In the genomic region with DNA sequence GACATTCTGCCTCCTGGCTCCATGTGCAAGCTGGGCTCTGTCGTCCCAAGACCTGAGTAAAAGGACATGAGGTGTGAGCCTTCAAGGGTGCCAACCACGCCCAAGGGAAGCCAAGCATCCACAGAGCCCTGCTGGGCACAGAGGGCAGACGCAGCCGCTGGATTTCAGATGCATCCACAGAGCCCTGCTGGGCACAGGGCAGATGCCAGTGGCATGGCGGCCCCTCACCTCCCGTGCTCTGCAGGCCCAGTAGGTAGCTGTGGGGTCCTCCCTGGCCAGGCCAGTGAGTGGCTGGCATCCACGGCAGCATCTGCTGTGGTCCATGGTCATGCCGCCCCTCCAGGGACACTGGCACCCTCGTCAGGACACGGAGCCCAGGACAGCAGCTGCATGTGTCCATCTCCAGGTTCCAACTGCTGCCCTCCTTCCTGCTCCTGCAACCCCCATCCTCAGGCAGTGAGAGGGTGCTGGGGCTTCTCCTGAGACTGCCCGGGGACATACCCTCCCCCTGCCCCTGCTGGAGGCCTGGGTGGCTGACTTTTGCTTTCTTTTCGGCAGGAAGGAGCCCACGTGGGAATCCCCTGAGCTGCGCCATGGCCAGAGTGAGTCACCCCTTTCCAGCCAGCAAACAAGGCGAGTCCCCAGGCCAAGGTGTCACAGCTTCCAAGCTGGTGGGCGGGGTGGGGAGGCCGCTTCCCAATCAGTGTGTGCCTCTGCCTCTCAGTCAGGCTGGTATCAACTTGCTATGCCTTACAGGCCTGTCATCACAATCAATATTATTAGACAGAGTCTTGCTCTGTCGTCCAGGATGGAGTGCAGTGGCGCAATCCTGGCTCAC, we compare ENCODE assay signal across 8 cellular contexts. TPM values are rescaled to one million over a fixed set of nuclear protein-coding genes. Genes with fewer than 3 reads are reported as not detected.
A peak's percentile ranks its signal among the peaks of the same experiment; 100 is the strongest.
DNase-seq lines count a peak whose midpoint lies in the region; ATAC-seq and TF ChIP-seq lines count a peak whose summit lies in the region.

No MANE protein-coding gene starts in this region.

- ATAC-seq in T-helper 17 cell (peak; percentile 62), right lobe of liver (peak; percentile 58 to 79 (median 70))

- no peak for TF ChIP-seq CTCF in HFF-Myc (IDR thresholded peaks at IDR 0.05; ENCODE audit: low read depth, low read length, missing control alignments)
- TF ChIP-seq CTCF in right lobe of liver (IDR thresholded peaks at IDR 0.05), result no peak

- H3K27ac Mint-ChIP-seq in T-helper 17 cell, result peak overlapping the region; percentile 96

- WGBS in right lobe of liver (ENCODE audit: insufficient coverage, low coverage, low lambda C conversion rate, missing lambda C conversion rate), result 0% methylated on average over 6 of the region's 19 CpGs

- H3K27me3 ChIP-seq in right lobe of liver, result no peaks in the 10 kb centered on the region

- H3K9me3 ChIP-seq in T-helper 17 cell (ENCODE audit: control insufficient read depth, low read length, poor library complexity, severe bottlenecking), result no peaks in the 10 kb centered on the region
- H3K9me3 ChIP-seq in right lobe of liver, result no peaks in the 10 kb centered on the region

- H3K27me3 Mint-ChIP-seq in T-helper 17 cell, result no peaks in the 10 kb centered on the region

- peaks cover 14% of the 10 kb centered on the region for H3K4me1 Mint-ChIP-seq in T-helper 17 cell

- no peaks in the 10 kb centered on the region for H3K36me3 ChIP-seq in right lobe of liver

- intact Hi-C loops in right lobe of liver (cut with DNase I), result loop anchor here (10.0 kb wide), 2 partner anchors 52 to 62 kb away; a partner anchor contains a TSS

- peak overlapping the region; percentile 56 to 80 (median 61) for H3K27ac ChIP-seq in right lobe of liver

- peaks cover 0 to 34% (median 13%) of the 10 kb centered on the region in 4 donors for H3K4me1 ChIP-seq in right lobe of liver

- peak overlapping the region; percentile 87 for H3K4me3 Mint-ChIP-seq in T-helper 17 cell

- no peaks in the 10 kb centered on the region for H3K36me3 Mint-ChIP-seq in T-helper 17 cell (ENCODE audit: low read depth)

- TF ChIP-seq POLR2A in right lobe of liver (IDR thresholded peaks at IDR 0.05), result no peak

- H3K4me3 ChIP-seq in HFF-Myc (replicated peaks; ENCODE audit: low read depth, low read length) (no peak overlapping the region), right lobe of liver (peak overlapping the region in 2 of 3 donors; percentile 16 to 17)

- DNase-seq in DMS53 (lab: John Stamatoyannopoulos, UW), result peak; percentile 91
- DNase-seq in HFF-Myc (ENCODE audit: extremely low read depth, low read depth), result peak; percentile 50
- peak; percentile 68 to 84 (median 68) for DNase-seq in T-helper 17 cell
- peak; percentile 53 for DNase-seq in amniotic epithelial cell (ENCODE audit: low read depth)
- peak; percentile 79 to 93 (median 89) for DNase-seq in right lobe of liver
- peak; percentile 83 to 92 for DNase-seq in stimulated activated CD8-positive, alpha-beta memory T cell treated with anti-CD3 and anti-CD28 coated beads, Interleukin-4, amount 100 ng/mL, for 4 hours (ENCODE audit: low read depth in 2 of 2, low spot score in 1 of 2)
- no peak for DNase-seq in epidermal melanocyte (ENCODE audit: insufficient read length, low spot score)
- DNase-seq in Kasumi-1 (lab: John Stamatoyannopoulos, UW), result no peak

RNA-seq across cellular contexts. Expression of a gene that starts 4.0 kb away (rescaled TPM):
- total RNA-seq in T-helper 17 cell (10 to 100 TPM; 20.8 to 21.4 TPM), right lobe of liver (1 to 10 TPM; 5.8 to 8.8 (median 7.1) TPM)

RNA-seq across cellular contexts. Expression of a gene that starts 16.2 kb away (rescaled TPM):
- total RNA-seq in T-helper 17 cell, result 100 to 1,000 TPM; 212 to 224 TPM
- 100 to 1,000 TPM; 216 to 486 (median 227) TPM for total RNA-seq in right lobe of liver

RNA-seq across cellular contexts. Expression of a gene that starts 30.2 kb away (rescaled TPM):
- total RNA-seq in T-helper 17 cell (1 to 10 TPM; 3.4 TPM), right lobe of liver (10 to 100 TPM in 4 of 6 experiments, 1 to 10 TPM in 2; 5.7 to 27.9 (median 22.5) TPM)

RNA-seq across cellular contexts. Expression of a gene that starts 33.1 kb away (rescaled TPM):
- 10 to 100 TPM; 33.8 to 36.2 TPM for total RNA-seq in T-helper 17 cell
- 10 to 100 TPM; 30.5 to 66.6 (median 49.3) TPM for total RNA-seq in right lobe of liver

RNA-seq across cellular contexts. Expression of a gene that starts 40.0 kb away (rescaled TPM):
- total RNA-seq in T-helper 17 cell (1 to 10 TPM; 2.9 to 3.7 TPM), right lobe of liver (1 to 10 TPM; 1.7 to 2.8 (median 2.6) TPM)

Comparison
In these comparisons a context has a peak if more than half of its experiments do, and no peak if none do; other contexts are left out.
1. DNase-seq: peak in DMS53 (single experiment), HFF-Myc (single experiment), T-helper 17 cell (3 of 3), amniotic epithelial cell (single experiment), right lobe of liver (3 of 3) and stimulated activated CD8-positive, alpha-beta memory T cell treated with anti-CD3 and anti-CD28 coated beads, Interleukin-4, amount 100 ng/mL, for 4 hours (2 of 2); none in epidermal melanocyte (single experiment) and Kasumi-1 (0 of 2).